1 cellular context compared by ENCODE assay signal in the genomic region with DNA sequence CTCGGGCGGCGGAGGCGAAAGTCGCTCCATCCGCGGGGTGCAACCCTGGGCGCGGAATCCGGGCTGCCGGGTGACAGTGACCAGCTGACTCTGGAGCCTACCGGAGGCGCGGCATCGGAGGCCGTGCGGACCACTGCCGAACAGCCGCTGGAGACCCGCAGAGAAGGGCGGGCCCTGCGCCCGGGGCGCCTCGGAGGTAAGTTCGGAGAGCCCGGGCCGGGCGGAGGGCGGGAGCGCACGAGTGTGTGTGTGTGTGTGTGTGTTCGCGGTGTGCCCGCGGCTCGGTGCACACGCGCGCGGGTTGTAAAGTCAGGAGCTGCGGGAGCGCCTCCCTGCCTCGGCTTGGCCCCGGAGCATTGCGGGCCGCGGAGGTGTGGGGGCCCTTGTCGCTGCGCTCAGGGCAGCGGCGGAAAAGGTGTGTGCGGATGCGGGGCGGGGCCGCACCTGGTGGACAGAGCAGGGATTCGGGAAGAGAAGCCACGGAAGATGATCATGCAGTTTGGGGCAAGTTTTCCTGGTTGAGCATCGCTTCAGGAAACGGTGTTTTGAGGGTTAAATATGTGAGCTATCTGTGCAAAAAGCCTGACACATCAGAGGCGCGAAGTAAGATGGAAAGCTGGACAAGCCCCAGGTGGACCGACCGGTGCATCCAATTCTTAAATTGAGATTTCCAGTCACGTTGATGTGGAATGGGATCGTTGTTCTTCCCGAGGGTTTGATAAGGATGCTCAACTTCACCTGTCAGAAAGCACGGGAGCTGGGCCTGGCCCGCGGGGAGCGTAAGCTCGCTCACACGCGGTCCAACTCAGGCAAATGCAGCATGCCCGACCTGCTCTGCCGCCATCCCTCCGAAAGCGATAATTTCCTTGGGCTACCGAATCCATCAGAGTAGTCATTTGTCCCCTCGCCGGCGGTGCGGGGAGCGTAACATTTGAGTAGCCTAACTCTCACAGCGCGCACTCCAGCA.
TF ChIP-seq lines count a peak whose summit lies in the region.

No MANE protein-coding gene starts in this region.

TF ChIP-seq in A549, 52 proteins besides CTCF, POLR2A, EP300 and RAD21 (continued from another document):
- TF ChIP-seq, protein P1, sequence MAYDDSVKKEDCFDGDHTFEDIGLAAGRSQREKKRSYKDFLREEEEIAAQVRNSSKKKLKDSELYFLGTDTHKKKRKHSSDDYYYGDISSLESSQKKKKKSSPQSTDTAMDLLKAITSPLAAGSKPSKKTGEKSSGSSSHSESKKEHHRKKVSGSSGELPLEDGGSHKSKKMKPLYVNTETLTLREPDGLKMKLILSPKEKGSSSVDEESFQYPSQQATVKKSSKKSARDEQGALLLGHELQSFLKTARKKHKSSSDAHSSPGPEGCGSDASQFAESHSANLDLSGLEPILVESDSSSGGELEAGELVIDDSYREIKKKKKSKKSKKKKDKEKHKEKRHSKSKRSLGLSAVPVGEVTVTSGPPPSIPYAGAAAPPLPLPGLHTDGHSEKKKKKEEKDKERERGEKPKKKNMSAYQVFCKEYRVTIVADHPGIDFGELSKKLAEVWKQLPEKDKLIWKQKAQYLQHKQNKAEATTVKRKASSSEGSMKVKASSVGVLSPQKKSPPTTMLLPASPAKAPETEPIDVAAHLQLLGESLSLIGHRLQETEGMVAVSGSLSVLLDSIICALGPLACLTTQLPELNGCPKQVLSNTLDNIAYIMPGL (CRISPR knock-in tag; IDR thresholded peaks at IDR 0.05; ENCODE audit: borderline replicate concordance): no peak
- TF ChIP-seq NPAS2 (CRISPR knock-in tag; IDR thresholded peaks at IDR 0.05; ENCODE audit: borderline replicate concordance): no peak
- TF ChIP-seq, protein P2, sequence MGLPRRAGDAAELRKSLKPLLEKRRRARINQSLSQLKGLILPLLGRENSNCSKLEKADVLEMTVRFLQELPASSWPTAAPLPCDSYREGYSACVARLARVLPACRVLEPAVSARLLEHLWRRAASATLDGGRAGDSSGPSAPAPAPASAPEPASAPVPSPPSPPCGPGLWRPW (IDR thresholded peaks at IDR 0.05): no peak
- TF ChIP-seq, protein P3, sequence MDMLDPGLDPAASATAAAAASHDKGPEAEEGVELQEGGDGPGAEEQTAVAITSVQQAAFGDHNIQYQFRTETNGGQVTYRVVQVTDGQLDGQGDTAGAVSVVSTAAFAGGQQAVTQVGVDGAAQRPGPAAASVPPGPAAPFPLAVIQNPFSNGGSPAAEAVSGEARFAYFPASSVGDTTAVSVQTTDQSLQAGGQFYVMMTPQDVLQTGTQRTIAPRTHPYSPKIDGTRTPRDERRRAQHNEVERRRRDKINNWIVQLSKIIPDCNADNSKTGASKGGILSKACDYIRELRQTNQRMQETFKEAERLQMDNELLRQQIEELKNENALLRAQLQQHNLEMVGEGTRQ (IDR thresholded peaks at IDR 0.05): no peak
